In genomic region chr10:91185239-91185875, GRCh38 we compare ENCODE assay signal across 10 cellular contexts. TPM values are rescaled to one million over a fixed set of nuclear protein-coding genes. Genes with fewer than 3 reads are reported as not detected.
DNase-seq lines count a peak whose midpoint lies in the region; ATAC-seq and TF ChIP-seq lines count a peak whose summit lies in the region.
"Had no signal": no experiment of that assay in that cellular context is flagged by ENCODE, and none has a peak within 500 bp of the region (broad histone marks: within the 10 kb centered on the region; RNA-seq: fewer than 3 reads in every experiment).

No MANE protein-coding gene starts in this region.

- H3K36me3 Mint-ChIP-seq in activated CD4-positive, alpha-beta memory T cell treated with anti-CD3 and anti-CD28 coated beads for 36 hours = peaks cover 11% of the 10 kb centered on the region

- peaks cover 6% of the 10 kb centered on the region for H3K36me3 ChIP-seq in DND-41 (ENCODE audit: insufficient read depth, low read length)
- H3K36me3 ChIP-seq in osteoblast (ENCODE audit: insufficient read depth, low read length) = no peaks in the 10 kb centered on the region

- no peak for ATAC-seq in DND-41 (ENCODE audit: insufficient read depth, low read depth)
- ATAC-seq in SK-N-SH treated with all-trans-retinoic acid at 6 μM for 48 hours = peak; percentile 97

- H3K9me3 ChIP-seq in DND-41 (ENCODE audit: insufficient read depth, low read length, severe bottlenecking) (no peaks in the 10 kb centered on the region), osteoblast (ENCODE audit: low read depth, low read length) (no peaks in the 10 kb centered on the region)

- H3K4me1 Mint-ChIP-seq in activated CD4-positive, alpha-beta memory T cell treated with anti-CD3 and anti-CD28 coated beads for 36 hours (ENCODE audit: low read depth) = peaks cover 74% of the 10 kb centered on the region

- TF ChIP-seq CTCF in DND-41 (IDR thresholded peaks at IDR 0.05; ENCODE audit: borderline replicate concordance, extremely low read depth, low read length, poor library complexity, severe bottlenecking) (no peak), fibroblast of the aortic adventitia (IDR thresholded peaks at IDR 0.05; ENCODE audit: insufficient read depth, low read length) (no peak), osteoblast (IDR thresholded peaks at IDR 0.05; ENCODE audit: extremely low read depth, low read depth, low read length) (no peak)

- DNase-seq in DND-41 = no peak
- DNase-seq in fibroblast of the aortic adventitia (ENCODE audit: low read depth) = peak; percentile 51
- peak; percentile 73 for DNase-seq in osteoblast (ENCODE audit: insufficient read length, low spot score, missing footprints)
- DNase-seq in activated CD4-positive, alpha-beta memory T cell treated with anti-CD3 and anti-CD28 coated beads for 36 hours = no peak
- no peak for DNase-seq in NCI-H2171 treated with DMSO at 0.1 percent for 48 hours (lab: John Stamatoyannopoulos, UW)
- no peak for DNase-seq in putamen (ENCODE audit: low spot score)
- DNase-seq in NCI-H1048 (lab: John Stamatoyannopoulos, UW) = no peak
- DNase-seq: NCI-H748 treated with DMSO at 0.1 percent for 48 hours had no signal

- H3K4me1 ChIP-seq in DND-41 (ENCODE audit: insufficient read depth, low read length) (peaks cover 45% of the 10 kb centered on the region), osteoblast (ENCODE audit: insufficient read depth, low read length) (peaks cover 21% of the 10 kb centered on the region)

- POLR2A ChIA-PET in activated CD4-positive, alpha-beta memory T cell treated with anti-CD3 and anti-CD28 coated beads for 36 hours (lab: Charles Lee) = no interaction called here

- CTCF ChIA-PET in activated CD4-positive, alpha-beta memory T cell treated with anti-CD3 and anti-CD28 coated beads for 36 hours (lab: Charles Lee) = interaction anchor here (0.8 to 1.5 kb wide), 2 partner anchors 65 kb away, joined by 3 to 5 read pairs; no protein-coding TSS in a partner anchor

- H3K4me3 ChIP-seq in DND-41 (ENCODE audit: low read depth in 1 of 2, low read length in 2 of 2) = no peak overlapping the region
- no peak overlapping the region for H3K4me3 ChIP-seq in fibroblast of the aortic adventitia (ENCODE audit: low read depth, low read length)
- no peak overlapping the region for H3K4me3 ChIP-seq in osteoblast (ENCODE audit: insufficient read depth, low read length)

- H4K20me1 ChIP-seq in DND-41 (ENCODE audit: insufficient read depth, low read length) (peaks cover 29% of the 10 kb centered on the region; the same call in 1 of the 2 replicates), osteoblast (ENCODE audit: insufficient read depth, low read length) (no peaks in the 10 kb centered on the region)

- H3K27ac ChIP-seq in DND-41 (ENCODE audit: low read length) (peak overlapping the region; percentile 29), osteoblast (ENCODE audit: low read depth, low read length) (peak overlapping the region; percentile 70)

- H3K27me3 Mint-ChIP-seq in activated CD4-positive, alpha-beta memory T cell treated with anti-CD3 and anti-CD28 coated beads for 36 hours = no peaks in the 10 kb centered on the region

- H3K4me3 Mint-ChIP-seq in activated CD4-positive, alpha-beta memory T cell treated with anti-CD3 and anti-CD28 coated beads for 36 hours = no peak overlapping the region
- H3K4me3 Mint-ChIP-seq: T-helper 1 cell treated with Interleukin-12 subunit alpha and Interleukin-12 subunit beta and Interleukin-4 antibody, amounts not matched to agents 30 μg/mL and 1 μg/mL, for 36 hours had no signal

- H3K27me3 ChIP-seq in DND-41 (ENCODE audit: insufficient read depth, low read length, poor library complexity) (no peaks in the 10 kb centered on the region), osteoblast (ENCODE audit: insufficient read depth, low read length) (no peaks in the 10 kb centered on the region)

- no peak overlapping the region for H2AFZ ChIP-seq in DND-41 (ENCODE audit: low read depth, low read length)
- H2AFZ ChIP-seq in osteoblast (ENCODE audit: low read length) = peak overlapping the region; percentile 74

- no peak overlapping the region for H3K9ac ChIP-seq in DND-41 (ENCODE audit: low read depth, low read length)

- intact Hi-C loops in activated CD4-positive, alpha-beta memory T cell treated with anti-CD3 and anti-CD28 coated beads for 36 hours (cut with micrococcal nuclease) = no loop called here

- H3K79me2 ChIP-seq in DND-41 (ENCODE audit: insufficient read depth, low read length) (peaks cover 99% of the 10 kb centered on the region), osteoblast (ENCODE audit: insufficient read depth, low read length) (peaks cover 85% of the 10 kb centered on the region)

- peaks cover 22% of the 10 kb centered on the region for H3K9me3 Mint-ChIP-seq in activated CD4-positive, alpha-beta memory T cell treated with anti-CD3 and anti-CD28 coated beads for 36 hours

- H3K4me2 ChIP-seq in DND-41 (ENCODE audit: insufficient read depth, low read length) = peak overlapping the region; percentile 8; the same call in 1 of the 2 replicates
- peak overlapping the region; percentile 30 for H3K4me2 ChIP-seq in osteoblast (ENCODE audit: insufficient read depth, low read length)

- no peak overlapping the region for H3K27ac Mint-ChIP-seq in activated CD4-positive, alpha-beta memory T cell treated with anti-CD3 and anti-CD28 coated beads for 36 hours
- H3K27ac Mint-ChIP-seq: T-helper 1 cell treated with Interleukin-12 subunit alpha and Interleukin-12 subunit beta and Interleukin-4 antibody, amounts not matched to agents 30 μg/mL and 1 μg/mL, for 36 hours had no signal

TF ChIP-seq in SK-N-SH treated with all-trans-retinoic acid at 6 μM for 48 hours, 23 proteins besides CTCF, POLR2A, EP300 and RAD21:
- TF ChIP-seq ISL1 (CRISPR knock-in tag; IDR thresholded peaks at IDR 0.05) (no peak), PPARA (CRISPR knock-in tag; IDR thresholded peaks at IDR 0.05; ENCODE audit: borderline replicate concordance) (no peak), SNAI2 (CRISPR knock-in tag; IDR thresholded peaks at IDR 0.05) (no peak), TSHZ2 (CRISPR knock-in tag; IDR thresholded peaks at IDR 0.05) (no peak), BACH2 (CRISPR knock-in tag; IDR thresholded peaks at IDR 0.05; ENCODE audit: borderline replicate concordance) (no peak), TCF4 (CRISPR knock-in tag; IDR thresholded peaks at IDR 0.05; ENCODE audit: borderline replicate concordance) (no peak), ZFP3 (CRISPR knock-in tag; IDR thresholded peaks at IDR 0.05) (no peak), TOX (CRISPR knock-in tag; IDR thresholded peaks at IDR 0.05; ENCODE audit: borderline replicate concordance) (no peak)

RNA-seq across cellular contexts. Expression of gene PCGF5, which starts 35.1 kb away (rescaled TPM):
- 18.2 and 44.8 TPM in 2 replicates for total RNA-seq in fibroblast of the aortic adventitia (ENCODE audit: low replicate concordance)
- 84.9 and 99.2 TPM in 2 replicates for total RNA-seq in osteoblast
- 10 to 100 TPM; 42.9 to 46.8 TPM for total RNA-seq in activated CD4-positive, alpha-beta memory T cell treated with anti-CD3 and anti-CD28 coated beads for 36 hours

Comparison
In these comparisons a context has a peak if more than half of its experiments do, and no peak if none do; other contexts are left out.
1. DNase-seq: peak in fibroblast of the aortic adventitia (single experiment) and osteoblast (single experiment); none in DND-41 (single experiment), activated CD4-positive, alpha-beta memory T cell treated with anti-CD3 and anti-CD28 coated beads for 36 hours (single experiment), NCI-H2171 treated with DMSO at 0.1 percent for 48 hours (single experiment), putamen (single experiment) and NCI-H1048 (single experiment).